ENCODE assay signal across 8 cellular contexts in genomic region chr17:1908699-1909309, GRCh38.
DNase-seq lines count a peak whose midpoint lies in the region; ATAC-seq, FAIRE-seq and TF ChIP-seq lines count a peak whose summit lies in the region.

No MANE protein-coding gene starts in this region.

- H3K4me2 ChIP-seq in DND-41 (ENCODE audit: insufficient read depth, low read length), result no peak overlapping the region

- intact Hi-C loops in left ventricle myocardium inferior (cut with micrococcal nuclease), result no loop called here
- intact Hi-C loops in posterior vena cava (cut with DNase I), result loop anchor here (2.0 to 5.0 kb wide), 2 partner anchors 118 to 120 kb away; partner anchors contain the start of gene RTN4RL1 (in 1 of the 2)

- H3K4me3 ChIP-seq in DND-41 (ENCODE audit: low read depth in 1 of 2, low read length in 2 of 2), result no peak overlapping the region
- peak overlapping the region; percentile 53 for H3K4me3 ChIP-seq in left ventricle myocardium inferior

- peaks cover 18% of the 10 kb centered on the region for H3K27me3 ChIP-seq in DND-41 (ENCODE audit: insufficient read depth, low read length, poor library complexity)
- peaks cover 63% of the 10 kb centered on the region for H3K27me3 ChIP-seq in left ventricle myocardium inferior (ENCODE audit: low read depth)

- H3K36me3 ChIP-seq in DND-41 (ENCODE audit: insufficient read depth, low read length), result no peaks in the 10 kb centered on the region
- H3K36me3 ChIP-seq in left ventricle myocardium inferior, result no peaks in the 10 kb centered on the region

- no peak overlapping the region for H2AFZ ChIP-seq in DND-41 (ENCODE audit: low read depth, low read length)

- DNase-seq in DND-41 (peak; percentile 44), LHCN-M2 (ENCODE audit: low read depth) (peak; percentile 73), RCC 7860 (ENCODE audit: low spot score) (peak; percentile 33), amniotic epithelial cell (ENCODE audit: low read depth) (peak; percentile 70), left ventricle myocardium inferior (peak; percentile 27), posterior vena cava (ENCODE audit: low spot score) (peak; percentile 76)

- H3K4me1 ChIP-seq in DND-41 (ENCODE audit: insufficient read depth, low read length) (no peaks in the 10 kb centered on the region), left ventricle myocardium inferior (peaks cover 33% of the 10 kb centered on the region)

- no peaks in the 10 kb centered on the region for H3K79me2 ChIP-seq in DND-41 (ENCODE audit: insufficient read depth, low read length)

- H3K9me3 ChIP-seq in DND-41 (ENCODE audit: insufficient read depth, low read length, severe bottlenecking), result no peaks in the 10 kb centered on the region
- H3K9me3 ChIP-seq in left ventricle myocardium inferior (replicated peaks), result no peaks in the 10 kb centered on the region

- H3K27ac ChIP-seq in DND-41 (ENCODE audit: low read length) (no peak overlapping the region), left ventricle myocardium inferior (replicated peaks) (no peak overlapping the region)

- no peak overlapping the region for H3K9ac ChIP-seq in DND-41 (ENCODE audit: low read depth, low read length)

- FAIRE-seq in RCC 7860 (lab: Jason Lieb, UNC), result no peak

- ATAC-seq in DND-41 (ENCODE audit: insufficient read depth, low read depth), result peak; percentile 79
- ATAC-seq in HG02678 (IDR thresholded peaks at IDR 0.05; ENCODE audit: unreplicated experiment), result no peak
- ATAC-seq in HG02623 (IDR thresholded peaks at IDR 0.05; ENCODE audit: unreplicated experiment), result no peak

- peak; percentile 66 for TF ChIP-seq CTCF in DND-41 (IDR thresholded peaks at IDR 0.05; ENCODE audit: borderline replicate concordance, extremely low read depth, low read length, poor library complexity, severe bottlenecking)
- TF ChIP-seq CTCF in left ventricle myocardium inferior (IDR thresholded peaks at IDR 0.05; ENCODE audit: borderline replicate concordance), result peak; percentile 82

- no peaks in the 10 kb centered on the region for H4K20me1 ChIP-seq in DND-41 (ENCODE audit: insufficient read depth, low read length)
